15 cellular contexts compared by ENCODE assay signal in the genomic region with DNA sequence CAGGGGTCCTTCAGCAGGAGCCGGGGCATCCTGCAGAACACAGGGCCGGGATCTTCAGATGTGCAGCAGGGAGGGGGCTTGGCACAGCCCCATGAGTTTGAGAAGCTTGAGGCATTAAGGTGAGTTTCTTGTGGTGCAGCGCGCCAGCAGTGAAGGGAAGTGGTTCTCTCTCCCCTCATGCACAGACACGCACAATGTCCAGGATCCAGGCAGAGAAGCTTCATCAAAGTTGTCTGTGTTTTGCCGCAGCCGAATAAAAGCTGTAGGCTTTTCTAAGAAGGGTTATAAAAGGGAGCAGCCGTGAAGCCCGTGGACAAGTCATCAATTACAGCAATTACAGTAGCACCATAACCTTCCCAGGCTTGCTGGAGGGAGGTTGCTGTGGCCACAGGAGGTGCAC.
DNase-seq lines count a peak whose midpoint lies in the region; ATAC-seq and TF ChIP-seq lines count a peak whose summit lies in the region.
"Had no signal": no experiment of that assay in that cellular context is flagged by ENCODE, and none has a peak within 500 bp of the region (broad histone marks: within the 10 kb centered on the region; RNA-seq: fewer than 3 reads in every experiment).

No MANE protein-coding gene starts in this region.

- H4K8ac ChIP-seq in mesenchymal stem cell (ENCODE audit: low read length): no peak overlapping the region

- H3K4me3 ChIP-seq in DND-41 (ENCODE audit: low read depth in 1 of 2, low read length in 2 of 2) (no peak overlapping the region), RWPE2 (ENCODE audit: severe bottlenecking) (no peak overlapping the region), mesenchymal stem cell (ENCODE audit: insufficient read depth in 1 of 2, low read depth in 1 of 2, low read length in 2 of 2) (peak overlapping the region in 1 of 2 experiments; percentile 41)
- H3K4me3 ChIP-seq in Jurkat, Clone E6-1 (ENCODE audit: low read length): peak overlapping the region; percentile 15
- H3K4me3 ChIP-seq: BLaER1 treated with 17β-estradiol and CSF1 and Interleukin-3, amounts not matched to agents 10 nM and 100 nM; GM12878 had no signal

- no peak overlapping the region for H3K27ac ChIP-seq in DND-41 (ENCODE audit: low read length)
- no peak overlapping the region for H3K27ac ChIP-seq in RWPE2 (ENCODE audit: poor library complexity, severe bottlenecking)
- no peak overlapping the region for H3K27ac ChIP-seq in mesenchymal stem cell (ENCODE audit: low read length, poor library complexity, severe bottlenecking)
- H3K27ac ChIP-seq: BLaER1 treated with 17β-estradiol and CSF1 and Interleukin-3, amounts not matched to agents 10 nM and 100 nM had no signal

- peak overlapping the region; percentile 43 for H4K91ac ChIP-seq in mesenchymal stem cell (ENCODE audit: low read length)

- H3K36me3 ChIP-seq in DND-41 (ENCODE audit: insufficient read depth, low read length) (no peaks in the 10 kb centered on the region), RWPE2 (ENCODE audit: low read depth) (no peaks in the 10 kb centered on the region), mesenchymal stem cell (ENCODE audit: control insufficient read depth in 1 of 2, insufficient read depth in 2 of 2, low read depth in 1 of 2, low read length in 2 of 2) (no peaks in the 10 kb centered on the region)
- H3K36me3 ChIP-seq: BLaER1 treated with 17β-estradiol and CSF1 and Interleukin-3, amounts not matched to agents 10 nM and 100 nM had no signal

- DNase-seq in DND-41 (peak; percentile 12), RWPE2 (ENCODE audit: low spot score) (no peak), mesenchymal stem cell (no peak), HUDEP-2 (lab: John Stamatoyannopoulos, UW; ENCODE audit: unreplicated experiment in 76 of 76) (no peak)
- peak; percentile 70 for DNase-seq in Jurkat, Clone E6-1 (ENCODE audit: low read depth, low spot score)
- DNase-seq: Calu3; CD8-positive, alpha-beta T cell; DMS79 treated with DMSO at 0.1 percent for 48 hours; EL; GOT3; H7 had no signal

- no peaks in the 10 kb centered on the region for H4K20me1 ChIP-seq in DND-41 (ENCODE audit: insufficient read depth, low read length)
- H4K20me1 ChIP-seq: BLaER1 treated with 17β-estradiol and CSF1 and Interleukin-3, amounts not matched to agents 10 nM and 100 nM had no signal

- H3K4me2 ChIP-seq in DND-41 (ENCODE audit: insufficient read depth, low read length): no peak overlapping the region
- H3K4me2 ChIP-seq in mesenchymal stem cell (ENCODE audit: low read length, poor library complexity, severe bottlenecking): no peak overlapping the region
- H3K4me2 ChIP-seq: BLaER1 treated with 17β-estradiol and CSF1 and Interleukin-3, amounts not matched to agents 10 nM and 100 nM had no signal

- no peak overlapping the region for H2BK15ac ChIP-seq in mesenchymal stem cell (ENCODE audit: low read depth, poor library complexity, severe bottlenecking)

- no peak overlapping the region for H3K9ac ChIP-seq in DND-41 (ENCODE audit: low read depth, low read length)
- H3K9ac ChIP-seq in mesenchymal stem cell (ENCODE audit: low read length): no peak overlapping the region
- H3K9ac ChIP-seq: BLaER1 treated with 17β-estradiol and CSF1 and Interleukin-3, amounts not matched to agents 10 nM and 100 nM had no signal

- H3K4me1 ChIP-seq in DND-41 (ENCODE audit: insufficient read depth, low read length) (no peaks in the 10 kb centered on the region), RWPE2 (ENCODE audit: insufficient read depth, poor library complexity, severe bottlenecking) (no peaks in the 10 kb centered on the region), mesenchymal stem cell (ENCODE audit: control insufficient read depth, insufficient read depth, low read depth, low read length) (no peaks in the 10 kb centered on the region)

- H3K23ac ChIP-seq in mesenchymal stem cell (ENCODE audit: low read length in 2 of 2): no peak overlapping the region

- no peak overlapping the region for H2AK5ac ChIP-seq in mesenchymal stem cell (ENCODE audit: low read length, severe bottlenecking)

- no peaks in the 10 kb centered on the region for H3K79me1 ChIP-seq in mesenchymal stem cell (replicated peaks; ENCODE audit: low read length, poor library complexity, severe bottlenecking)

- H3K18ac ChIP-seq in mesenchymal stem cell (ENCODE audit: low read depth in 1 of 2, low read length in 2 of 2): no peak overlapping the region

- H2AFZ ChIP-seq in DND-41 (ENCODE audit: low read depth, low read length) (no peak overlapping the region), mesenchymal stem cell (ENCODE audit: low read depth, low read length) (no peak overlapping the region)

- 87% methylated on average over 8 of the region's 9 CpGs for WGBS in mesenchymal stem cell

- no peak overlapping the region for H3K4ac ChIP-seq in mesenchymal stem cell (ENCODE audit: low read depth in 1 of 2, low read length in 2 of 2)

- H3K14ac ChIP-seq in mesenchymal stem cell (ENCODE audit: low read length in 2 of 2): no peak overlapping the region

- H2BK5ac ChIP-seq in mesenchymal stem cell (ENCODE audit: low read depth, low read length, poor library complexity, severe bottlenecking): no peak overlapping the region

- no peak; the same call in 2 of the 3 replicates for ATAC-seq in DND-41 (ENCODE audit: insufficient read depth, low read depth)
- peak; percentile 54 for ATAC-seq in RWPE2 (ENCODE audit: low read depth)
- no peak for ATAC-seq in HG03196 (IDR thresholded peaks at IDR 0.05; ENCODE audit: unreplicated experiment)
- ATAC-seq: CD8-positive, alpha-beta T cell; GM12878; HepG2 had no signal

- H3K9me3 ChIP-seq in DND-41 (ENCODE audit: insufficient read depth, low read length, severe bottlenecking): no peaks in the 10 kb centered on the region
- H3K9me3 ChIP-seq in RWPE2 (ENCODE audit: severe bottlenecking): no peaks in the 10 kb centered on the region
- peaks cover 3% of the 10 kb centered on the region for H3K9me3 ChIP-seq in mesenchymal stem cell (ENCODE audit: control insufficient read depth, low read length)
- H3K9me3 ChIP-seq: BLaER1 treated with 17β-estradiol and CSF1 and Interleukin-3, amounts not matched to agents 10 nM and 100 nM had no signal

- H3K27me3 ChIP-seq in DND-41 (ENCODE audit: insufficient read depth, low read length, poor library complexity) (no peaks in the 10 kb centered on the region), RWPE2 (ENCODE audit: insufficient read depth, poor library complexity, severe bottlenecking) (peaks cover 90% of the 10 kb centered on the region), mesenchymal stem cell (ENCODE audit: control insufficient read depth in 1 of 2, insufficient read depth in 1 of 2, low read length in 2 of 2) (no peaks in the 10 kb centered on the region)
- H3K27me3 ChIP-seq: BLaER1 treated with 17β-estradiol and CSF1 and Interleukin-3, amounts not matched to agents 10 nM and 100 nM had no signal

- no peaks in the 10 kb centered on the region for H3K79me2 ChIP-seq in DND-41 (ENCODE audit: insufficient read depth, low read length)

- H2BK120ac ChIP-seq in mesenchymal stem cell (ENCODE audit: low read depth, low read length): no peak overlapping the region

- H2BK12ac ChIP-seq in mesenchymal stem cell (ENCODE audit: low read length in 2 of 2): no peak overlapping the region

- TF ChIP-seq CTCF in DND-41 (IDR thresholded peaks at IDR 0.05; ENCODE audit: borderline replicate concordance, extremely low read depth, low read length, poor library complexity, severe bottlenecking): no peak
- no peak for TF ChIP-seq CTCF in RWPE2 (IDR thresholded peaks at IDR 0.05; ENCODE audit: poor library complexity, severe bottlenecking)

Comparison
In these comparisons a context has a peak if more than half of its experiments do, and no peak if none do; other contexts are left out.
1. DNase-seq: peak in DND-41 (single experiment) and Jurkat, Clone E6-1 (single experiment); none in RWPE2 (single experiment), mesenchymal stem cell (single experiment) and HUDEP-2 (0 of 76).